Comparison of ENCODE assay signal across 1 cellular context in genomic region chr22:19993926-19994325, GRCh38.
TF ChIP-seq lines count a peak whose summit lies in the region.

No MANE protein-coding gene starts in this region.

TF ChIP-seq in K562, 482 proteins besides CTCF, POLR2A, EP300 and RAD21 (continues in another document):
- no peak for TF ChIP-seq TBP (optimal IDR thresholded peaks at IDR 0.05; ENCODE audit: low read depth, low read length)
- TF ChIP-seq ZNF589 (CRISPR knock-in tag; IDR thresholded peaks at IDR 0.05; ENCODE audit: low read depth) = no peak
- TF ChIP-seq ETV6 (IDR thresholded peaks at IDR 0.05; ENCODE audit: borderline replicate concordance in 1 of 2, low read depth in 2 of 2, low read length in 1 of 2) = no peak
- no peak for TF ChIP-seq ETV6 (CRISPR knock-in tag; IDR thresholded peaks at IDR 0.05; ENCODE audit: borderline replicate concordance)
- no peak for TF ChIP-seq STAG1 (CRISPR knock-in tag; IDR thresholded peaks at IDR 0.05; ENCODE audit: borderline replicate concordance)
- TF ChIP-seq, protein P1, sequence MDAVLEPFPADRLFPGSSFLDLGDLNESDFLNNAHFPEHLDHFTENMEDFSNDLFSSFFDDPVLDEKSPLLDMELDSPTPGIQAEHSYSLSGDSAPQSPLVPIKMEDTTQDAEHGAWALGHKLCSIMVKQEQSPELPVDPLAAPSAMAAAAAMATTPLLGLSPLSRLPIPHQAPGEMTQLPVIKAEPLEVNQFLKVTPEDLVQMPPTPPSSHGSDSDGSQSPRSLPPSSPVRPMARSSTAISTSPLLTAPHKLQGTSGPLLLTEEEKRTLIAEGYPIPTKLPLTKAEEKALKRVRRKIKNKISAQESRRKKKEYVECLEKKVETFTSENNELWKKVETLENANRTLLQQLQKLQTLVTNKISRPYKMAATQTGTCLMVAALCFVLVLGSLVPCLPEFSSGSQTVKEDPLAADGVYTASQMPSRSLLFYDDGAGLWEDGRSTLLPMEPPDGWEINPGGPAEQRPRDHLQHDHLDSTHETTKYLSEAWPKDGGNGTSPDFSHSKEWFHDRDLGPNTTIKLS (IDR thresholded peaks at IDR 0.05; ENCODE audit: borderline replicate concordance, low read depth) = no peak
- TF ChIP-seq CEBPB (tag; IDR thresholded peaks at IDR 0.05) = no peak
- peak; percentile 70 for TF ChIP-seq NCOA4 (IDR thresholded peaks at IDR 0.05; ENCODE audit: partially characterized antibody)
- TF ChIP-seq FOXK2 (conservative IDR thresholded peaks at IDR 0.05 in 1 of 2, IDR thresholded peaks at IDR 0.05 in 1 of 2; ENCODE audit: low read depth in 2 of 2) = peak in 1 of 2 experiments; percentile 17; a peak in 1 of 4 replicates
- TF ChIP-seq GMEB1 (CRISPR knock-in tag; IDR thresholded peaks at IDR 0.05) = no peak
- TF ChIP-seq, protein P2, sequence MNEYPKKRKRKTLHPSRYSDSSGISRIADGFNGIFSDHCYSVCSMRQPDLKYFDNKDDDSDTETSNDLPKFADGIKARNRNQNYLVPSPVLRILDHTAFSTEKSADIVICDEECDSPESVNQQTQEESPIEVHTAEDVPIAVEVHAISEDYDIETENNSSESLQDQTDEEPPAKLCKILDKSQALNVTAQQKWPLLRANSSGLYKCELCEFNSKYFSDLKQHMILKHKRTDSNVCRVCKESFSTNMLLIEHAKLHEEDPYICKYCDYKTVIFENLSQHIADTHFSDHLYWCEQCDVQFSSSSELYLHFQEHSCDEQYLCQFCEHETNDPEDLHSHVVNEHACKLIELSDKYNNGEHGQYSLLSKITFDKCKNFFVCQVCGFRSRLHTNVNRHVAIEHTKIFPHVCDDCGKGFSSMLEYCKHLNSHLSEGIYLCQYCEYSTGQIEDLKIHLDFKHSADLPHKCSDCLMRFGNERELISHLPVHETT (CRISPR knock-in tag; conservative IDR thresholded peaks at IDR 0.05 in 1 of 2, IDR thresholded peaks at IDR 0.05 in 1 of 2) = no peak
- no peak for TF ChIP-seq NELFE (IDR thresholded peaks at IDR 0.05; ENCODE audit: insufficient read depth, insufficient read length)
- TF ChIP-seq NR4A1 (CRISPR knock-in tag; IDR thresholded peaks at IDR 0.05) = 0 out of 2 replicates have a peak, but pooled peaks have one; percentile 48
- no peak for TF ChIP-seq NR4A1 (tag; IDR thresholded peaks at IDR 0.05)
- TF ChIP-seq POLR3G (IDR thresholded peaks at IDR 0.05; ENCODE audit: extremely low read depth, insufficient read length, insufficient replicate concordance) = no peak
- no peak for TF ChIP-seq BMI1 (IDR thresholded peaks at IDR 0.05; ENCODE audit: low read length)
- TF ChIP-seq GATAD2A (IDR thresholded peaks at IDR 0.05) = peak; percentile 75; the same call in 1 of the 2 replicates
- no peak for TF ChIP-seq HIVEP1 (CRISPR knock-in tag; IDR thresholded peaks at IDR 0.05)
- no peak for TF ChIP-seq ELF2 (CRISPR knock-in tag; IDR thresholded peaks at IDR 0.05)
- no peak for TF ChIP-seq SOX6 (IDR thresholded peaks at IDR 0.05)
- TF ChIP-seq TCF7L2 (IDR thresholded peaks at IDR 0.05; ENCODE audit: low read depth, low read length) = no peak
- TF ChIP-seq NFE2 (IDR thresholded peaks at IDR 0.05; ENCODE audit: low read depth) = no peak
- 0 out of 2 replicates have a peak, but pooled peaks have one; percentile 26 for TF ChIP-seq ZBTB26 (CRISPR knock-in tag; IDR thresholded peaks at IDR 0.05)
- TF ChIP-seq, protein P3, sequence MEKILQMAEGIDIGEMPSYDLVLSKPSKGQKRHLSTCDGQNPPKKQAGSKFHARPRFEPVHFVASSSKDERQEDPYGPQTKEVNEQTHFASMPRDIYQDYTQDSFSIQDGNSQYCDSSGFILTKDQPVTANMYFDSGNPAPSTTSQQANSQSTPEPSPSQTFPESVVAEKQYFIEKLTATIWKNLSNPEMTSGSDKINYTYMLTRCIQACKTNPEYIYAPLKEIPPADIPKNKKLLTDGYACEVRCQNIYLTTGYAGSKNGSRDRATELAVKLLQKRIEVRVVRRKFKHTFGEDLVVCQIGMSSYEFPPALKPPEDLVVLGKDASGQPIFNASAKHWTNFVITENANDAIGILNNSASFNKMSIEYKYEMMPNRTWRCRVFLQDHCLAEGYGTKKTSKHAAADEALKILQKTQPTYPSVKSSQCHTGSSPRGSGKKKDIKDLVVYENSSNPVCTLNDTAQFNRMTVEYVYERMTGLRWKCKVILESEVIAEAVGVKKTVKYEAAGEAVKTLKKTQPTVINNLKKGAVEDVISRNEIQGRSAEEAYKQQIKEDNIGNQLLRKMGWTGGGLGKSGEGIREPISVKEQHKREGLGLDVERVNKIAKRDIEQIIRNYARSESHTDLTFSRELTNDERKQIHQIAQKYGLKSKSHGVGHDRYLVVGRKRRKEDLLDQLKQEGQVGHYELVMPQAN (IDR thresholded peaks at IDR 0.05; ENCODE audit: borderline replicate concordance) = 0 out of 2 replicates have a peak, but pooled peaks have one; percentile 50
- no peak for TF ChIP-seq GTF2F1 (IDR thresholded peaks at IDR 0.05; ENCODE audit: low read depth, low read length)
- TF ChIP-seq, protein P4, sequence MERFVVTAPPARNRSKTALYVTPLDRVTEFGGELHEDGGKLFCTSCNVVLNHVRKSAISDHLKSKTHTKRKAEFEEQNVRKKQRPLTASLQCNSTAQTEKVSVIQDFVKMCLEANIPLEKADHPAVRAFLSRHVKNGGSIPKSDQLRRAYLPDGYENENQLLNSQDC (CRISPR knock-in tag; IDR thresholded peaks at IDR 0.05) = no peak
- TF ChIP-seq MEF2A (IDR thresholded peaks at IDR 0.05; ENCODE audit: control insufficient read depth, low read depth, low read length) = no peak
- TF ChIP-seq BRD4 (IDR thresholded peaks at IDR 0.05) = no peak
- TF ChIP-seq, protein P5, sequence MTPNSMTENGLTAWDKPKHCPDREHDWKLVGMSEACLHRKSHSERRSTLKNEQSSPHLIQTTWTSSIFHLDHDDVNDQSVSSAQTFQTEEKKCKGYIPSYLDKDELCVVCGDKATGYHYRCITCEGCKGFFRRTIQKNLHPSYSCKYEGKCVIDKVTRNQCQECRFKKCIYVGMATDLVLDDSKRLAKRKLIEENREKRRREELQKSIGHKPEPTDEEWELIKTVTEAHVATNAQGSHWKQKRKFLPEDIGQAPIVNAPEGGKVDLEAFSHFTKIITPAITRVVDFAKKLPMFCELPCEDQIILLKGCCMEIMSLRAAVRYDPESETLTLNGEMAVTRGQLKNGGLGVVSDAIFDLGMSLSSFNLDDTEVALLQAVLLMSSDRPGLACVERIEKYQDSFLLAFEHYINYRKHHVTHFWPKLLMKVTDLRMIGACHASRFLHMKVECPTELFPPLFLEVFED (CRISPR knock-in tag; conservative IDR thresholded peaks at IDR 0.05) = peak; percentile 90; the same call in 1 of the 2 replicates
- no peak for TF ChIP-seq CHD7 (IDR thresholded peaks at IDR 0.05; ENCODE audit: low read depth, low read length)
- TF ChIP-seq SMAD1 (IDR thresholded peaks at IDR 0.05; ENCODE audit: low read depth, low read length, partially characterized antibody) = no peak
